Comparison of ENCODE assay signal across 22 cellular contexts in the genomic region with DNA sequence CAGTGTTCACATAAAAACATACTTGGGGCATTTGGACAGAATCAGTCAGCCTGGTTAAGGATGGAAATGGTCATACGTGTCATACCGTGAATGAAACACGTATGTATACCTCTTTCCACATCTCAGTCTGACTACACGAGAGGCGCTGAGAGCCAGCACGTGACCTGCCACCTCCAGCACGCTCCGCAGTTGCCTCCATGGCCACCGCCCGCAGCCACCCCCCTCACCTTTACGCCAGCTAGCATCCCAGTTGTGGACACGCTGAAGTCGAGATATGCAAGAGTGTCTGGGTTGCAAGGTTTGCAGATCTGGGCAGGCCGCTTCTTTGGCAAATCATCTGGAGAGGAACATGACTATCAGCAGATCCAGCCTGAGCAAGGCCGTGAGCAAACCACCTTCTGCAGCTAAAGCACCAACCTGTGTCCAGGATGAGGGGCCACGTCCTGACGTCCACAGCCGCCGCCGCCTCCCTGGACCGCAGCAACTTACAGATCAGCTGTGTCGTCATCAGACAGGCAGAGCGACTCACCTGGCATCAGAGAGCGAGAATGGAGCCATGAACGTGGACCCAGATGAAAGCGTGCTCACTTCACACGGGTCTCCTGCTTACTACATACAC.
DNase-seq lines count a peak whose midpoint lies in the region; ATAC-seq and TF ChIP-seq lines count a peak whose summit lies in the region.
"Had no signal": no experiment of that assay in that cellular context is flagged by ENCODE, and none has a peak within 500 bp of the region (broad histone marks: within the 10 kb centered on the region; RNA-seq: fewer than 3 reads in every experiment).

No MANE protein-coding gene starts in this region.

- ATAC-seq in HG02763 (IDR thresholded peaks at IDR 0.05; ENCODE audit: unreplicated experiment), result no peak
- ATAC-seq: A549, PC-3 had no signal

- no peak overlapping the region for H3K18ac ChIP-seq in H9 (ENCODE audit: insufficient read length, low read depth, low read length)

- no peak overlapping the region for H3K4ac ChIP-seq in H9 (ENCODE audit: low read depth, low read length)

- no peaks in the 10 kb centered on the region for H3K79me2 ChIP-seq in H9 (ENCODE audit: insufficient read depth, low read length)

- no peak overlapping the region for H2BK120ac ChIP-seq in H9 (ENCODE audit: low read depth, low read length, poor library complexity, severe bottlenecking)

- no peak overlapping the region for H2BK5ac ChIP-seq in H9 (ENCODE audit: insufficient read length, low read length)

- TF ChIP-seq POLR2A in sigmoid colon (IDR thresholded peaks at IDR 0.05), result no peak

- H4K91ac ChIP-seq in H9 (ENCODE audit: insufficient read length, low read depth, low read length), result no peak overlapping the region

- intact Hi-C loops in CD14-positive monocyte (cut with micrococcal nuclease), result no loop called here
- intact Hi-C loops in sigmoid colon (cut with DNase I), result no loop called here

- no peak for TF ChIP-seq EP300 in sigmoid colon (IDR thresholded peaks at IDR 0.05)

- peaks cover 17 to 73% (median 41%) of the 10 kb centered on the region in 4 donors for H3K36me3 ChIP-seq in sigmoid colon

- H3K79me1 ChIP-seq in H9 (ENCODE audit: insufficient read depth, low read depth, low read length, poor library complexity, severe bottlenecking), result no peaks in the 10 kb centered on the region

- no peak overlapping the region for H2BK20ac ChIP-seq in H9 (ENCODE audit: low read depth, low read length, poor library complexity, severe bottlenecking)

- H4K8ac ChIP-seq in H9 (replicated peaks; ENCODE audit: insufficient read length, low read depth, low read length), result no peak overlapping the region

- no peak overlapping the region for H3K23ac ChIP-seq in H9 (ENCODE audit: insufficient read length, low read depth, low read length)

- H3K9ac ChIP-seq in H9 (ENCODE audit: extremely low read depth, insufficient read length, low read length), result no peak overlapping the region
- H3K9ac ChIP-seq: BLaER1 treated with 17β-estradiol and CSF1 and Interleukin-3, amounts not matched to agents 10 nM and 100 nM had no signal

- TF ChIP-seq CTCF in CD14-positive monocyte (IDR thresholded peaks at IDR 0.05), result no peak
- no peak for TF ChIP-seq CTCF in H9 (conservative IDR thresholded peaks at IDR 0.05)
- TF ChIP-seq CTCF in glutamatergic neuron (IDR thresholded peaks at IDR 0.05; ENCODE audit: partially characterized antibody, unreplicated experiment), result no peak
- TF ChIP-seq CTCF in sigmoid colon (IDR thresholded peaks at IDR 0.05), result no peak
- no peak for TF ChIP-seq CTCF in endothelial cell (IDR thresholded peaks at IDR 0.05; ENCODE audit: unreplicated experiment)

- no peaks in the 10 kb centered on the region for H3K9me3 ChIP-seq in H9 (ENCODE audit: control insufficient read depth, low read depth, low read length)
- H3K9me3 ChIP-seq in sigmoid colon, result no peaks in the 10 kb centered on the region
- H3K9me3 ChIP-seq: A549, MG63 had no signal

- H3K23me2 ChIP-seq in H9 (ENCODE audit: insufficient read length, low read depth, low read length, poor library complexity, severe bottlenecking), result no peaks in the 10 kb centered on the region

- H3K4me3 ChIP-seq in sigmoid colon, result no peak overlapping the region
- H3K4me3 ChIP-seq: A549; BLaER1 treated with 17β-estradiol and CSF1 and Interleukin-3, amounts not matched to agents 10 nM and 100 nM; MG63 had no signal

- H4K20me1 ChIP-seq in H9 (ENCODE audit: control insufficient read depth, insufficient read depth, insufficient read length), result no peaks in the 10 kb centered on the region
- H4K20me1 ChIP-seq: BLaER1 treated with 17β-estradiol and CSF1 and Interleukin-3, amounts not matched to agents 10 nM and 100 nM had no signal

- H3K36me3 Mint-ChIP-seq in CD14-positive monocyte (no peaks in the 10 kb centered on the region), H9 (ENCODE audit: insufficient read depth in 1 of 3, low read depth in 3 of 3) (peaks cover 9 to 16% (median 13%) of the 10 kb centered on the region in 3 experiments; a peak in 6 of 7 replicates), glutamatergic neuron (ENCODE audit: unreplicated experiment) (peaks cover 19% of the 10 kb centered on the region), endothelial cell (ENCODE audit: low read depth, unreplicated experiment) (peaks cover 20% of the 10 kb centered on the region)

- no peak overlapping the region for H2BK15ac ChIP-seq in H9 (ENCODE audit: low read depth, low read length)

- DNase-seq in CD14-positive monocyte (ENCODE audit: low spot score), result peak; percentile 24
- no peak for DNase-seq in H9
- DNase-seq in glutamatergic neuron, result no peak
- peak; percentile 61 for DNase-seq in sigmoid colon
- no peak for DNase-seq in activated CD4-positive, CD25-positive, alpha-beta regulatory T cell treated with anti-CD3 and anti-CD28 coated beads, Interleukin-2, amount 50 U/mL, for 72 hours
- DNase-seq in endothelial cell (ENCODE audit: low spot score), result no peak
- DNase-seq: AML-193; CD4-positive, alpha-beta memory T cell; COR-L47; DMS53; KBM-7; MG63; NCI-H2029; NCI-H446 treated with DMSO at 0.1 percent for 48 hours; NCI-H526; NCI-H82; NK-92 treated with Interleukin-12 subunit alpha and Interleukin-12 subunit beta, amount 100 ng/mL, for 24 hours; PC-3; SHP77 had no signal

- WGBS in H9 (ENCODE audit: extremely low coverage, insufficient read length, low lambda C conversion rate), result no CpG with 5 or more reads among the region's 27 CpGs
- 96 to 98% methylated on average over 27 of the region's 27 CpGs for WGBS in sigmoid colon, 2 donors

- no peak overlapping the region for H4K5ac ChIP-seq in H9 (ENCODE audit: insufficient read length, low read depth, low read length)

- H3K4me2 ChIP-seq in H9 (ENCODE audit: insufficient read depth, insufficient read length, low read length), result no peak overlapping the region
- H3K4me2 ChIP-seq: A549; BLaER1 treated with 17β-estradiol and CSF1 and Interleukin-3, amounts not matched to agents 10 nM and 100 nM had no signal

- H3K27me3 Mint-ChIP-seq in CD14-positive monocyte (ENCODE audit: low read depth in 3 of 3) (peaks cover 0 to 2% (median 2%) of the 10 kb centered on the region in 3 donors), H9 (ENCODE audit: low read depth) (no peaks in the 10 kb centered on the region), glutamatergic neuron (ENCODE audit: unreplicated experiment) (peaks cover 13% of the 10 kb centered on the region), endothelial cell (ENCODE audit: unreplicated experiment) (peaks cover 16% of the 10 kb centered on the region)
- H3K27me3 Mint-ChIP-seq: CD4-positive, alpha-beta memory T cell had no signal

- no peak overlapping the region for H2AFZ ChIP-seq in H9 (ENCODE audit: low read length)

- H2BK12ac ChIP-seq in H9 (ENCODE audit: insufficient read length, low read depth, low read length), result no peak overlapping the region

- H3K4me1 ChIP-seq in H9 (ENCODE audit: insufficient read depth, low read length) (no peaks in the 10 kb centered on the region), sigmoid colon (no peaks in the 10 kb centered on the region)
- H3K4me1 ChIP-seq: BLaER1 treated with 17β-estradiol and CSF1 and Interleukin-3, amounts not matched to agents 10 nM and 100 nM had no signal

- H3K27me3 ChIP-seq in H9 (ENCODE audit: insufficient read depth, low read length), result no peaks in the 10 kb centered on the region
- no peaks in the 10 kb centered on the region for H3K27me3 ChIP-seq in sigmoid colon
- H3K27me3 ChIP-seq: BLaER1 treated with 17β-estradiol and CSF1 and Interleukin-3, amounts not matched to agents 10 nM and 100 nM; MG63 had no signal

- no peak overlapping the region for H3K4me3 Mint-ChIP-seq in CD14-positive monocyte
- H3K4me3 Mint-ChIP-seq in H9, result no peak overlapping the region
- H3K4me3 Mint-ChIP-seq in glutamatergic neuron (ENCODE audit: unreplicated experiment), result peak overlapping the region; percentile 15
- no peak overlapping the region for H3K4me3 Mint-ChIP-seq in endothelial cell (ENCODE audit: unreplicated experiment)
- H3K4me3 Mint-ChIP-seq: CD4-positive, alpha-beta memory T cell had no signal

- H2AK5ac ChIP-seq in H9 (ENCODE audit: insufficient read length, low read length), result no peak overlapping the region

- H3K27ac Mint-ChIP-seq in CD14-positive monocyte (no peak overlapping the region), H9 (peak overlapping the region in 2 of 3 experiments; percentile 21 to 61; a peak in 3 of 7 replicates), glutamatergic neuron (ENCODE audit: unreplicated experiment) (peak overlapping the region; percentile 67), endothelial cell (ENCODE audit: unreplicated experiment) (no peak overlapping the region)

- peaks cover 17 to 24% (median 20%) of the 10 kb centered on the region in 7 donors for H3K9me3 Mint-ChIP-seq in CD14-positive monocyte
- no peaks in the 10 kb centered on the region for H3K9me3 Mint-ChIP-seq in H9
- peaks cover 16% of the 10 kb centered on the region for H3K9me3 Mint-ChIP-seq in glutamatergic neuron (ENCODE audit: unreplicated experiment)
- no peaks in the 10 kb centered on the region for H3K9me3 Mint-ChIP-seq in endothelial cell (ENCODE audit: unreplicated experiment)
- H3K9me3 Mint-ChIP-seq: CD4-positive, alpha-beta memory T cell had no signal

- H3T11ph ChIP-seq in H9 (ENCODE audit: low read length), result no peak overlapping the region

- no peak overlapping the region for H3K56ac ChIP-seq in H9 (ENCODE audit: insufficient read length, low read depth, low read length)

- no peak overlapping the region for H3K14ac ChIP-seq in H9 (ENCODE audit: insufficient read depth, low read length)

- H3K4me1 Mint-ChIP-seq in CD14-positive monocyte (no peaks in the 10 kb centered on the region), H9 (no peaks in the 10 kb centered on the region), glutamatergic neuron (ENCODE audit: low read depth, unreplicated experiment) (peaks cover 25% of the 10 kb centered on the region), endothelial cell (ENCODE audit: unreplicated experiment) (no peaks in the 10 kb centered on the region)
- H3K4me1 Mint-ChIP-seq: CD4-positive, alpha-beta memory T cell had no signal

- no peak overlapping the region for H3K27ac ChIP-seq in H9 (ENCODE audit: insufficient read length, low read depth, low read length)
- H3K27ac ChIP-seq in sigmoid colon, result no peak overlapping the region
- H3K27ac ChIP-seq: A549; BLaER1 treated with 17β-estradiol and CSF1 and Interleukin-3, amounts not matched to agents 10 nM and 100 nM had no signal

Comparison
In these comparisons a context has a peak if more than half of its experiments do, and no peak if none do; other contexts are left out.
1. DNase-seq: peak in CD14-positive monocyte (single experiment) and sigmoid colon (single experiment); none in H9 (single experiment), glutamatergic neuron (single experiment), activated CD4-positive, CD25-positive, alpha-beta regulatory T cell treated with anti-CD3 and anti-CD28 coated beads, Interleukin-2, amount 50 U/mL, for 72 hours (single experiment) and endothelial cell (single experiment).
2. H3K27ac Mint-ChIP-seq: peak in H9 (2 of 3) and glutamatergic neuron (single experiment); none in CD14-positive monocyte (0 of 7) and endothelial cell (single experiment).